Comparison of ENCODE assay signal across 1 cellular context in the genomic region with DNA sequence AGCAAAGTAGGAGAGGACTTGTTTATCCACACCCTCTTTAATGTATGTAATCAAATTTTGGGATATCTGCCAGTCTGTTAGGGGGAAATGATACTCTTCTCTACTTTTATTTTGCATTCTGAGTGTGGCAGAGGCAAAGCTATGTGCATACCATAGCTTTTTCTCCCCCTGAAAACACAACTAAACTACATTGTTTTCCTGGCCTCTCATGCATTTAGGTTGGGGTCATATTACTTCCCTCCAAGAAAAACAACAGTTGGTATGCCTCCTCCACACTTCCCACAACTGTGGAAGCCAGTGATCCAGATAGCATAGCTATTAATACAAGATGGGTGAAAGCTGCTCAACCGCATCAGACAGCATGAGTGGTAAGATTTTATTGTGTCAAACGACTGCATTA.
TF ChIP-seq lines count a peak whose summit lies in the region.

No MANE protein-coding gene starts in this region.

TF ChIP-seq in H1, 55 proteins besides CTCF, POLR2A, EP300 and RAD21:
- TF ChIP-seq GABPA (IDR thresholded peaks at IDR 0.05; ENCODE audit: borderline replicate concordance, insufficient read depth, low read length): no peak
- no peak for TF ChIP-seq FOSL1 (IDR thresholded peaks at IDR 0.05; ENCODE audit: insufficient read depth, low read depth, low read length)
- TF ChIP-seq SIRT6 (IDR thresholded peaks at IDR 0.05; ENCODE audit: low read length): no peak
- no peak for TF ChIP-seq HDAC2 (IDR thresholded peaks at IDR 0.05; ENCODE audit: borderline replicate concordance in 1 of 2, low read depth in 2 of 2, low read length in 2 of 2)
- TF ChIP-seq CBX8 (IDR thresholded peaks at IDR 0.05; ENCODE audit: borderline replicate concordance, low read depth, low read length): no peak
- TF ChIP-seq SP1 (IDR thresholded peaks at IDR 0.05; ENCODE audit: low read depth, low read length): no peak
- no peak for TF ChIP-seq JUND (IDR thresholded peaks at IDR 0.05; ENCODE audit: low read length)
- TF ChIP-seq CTBP2 (IDR thresholded peaks at IDR 0.05; ENCODE audit: borderline replicate concordance, insufficient read depth, insufficient read length, low read length): no peak
- no peak for TF ChIP-seq SRF (IDR thresholded peaks at IDR 0.05; ENCODE audit: low read depth, low read length)
- TF ChIP-seq MAFK (IDR thresholded peaks at IDR 0.05; ENCODE audit: low read depth, low read length): no peak
- no peak for TF ChIP-seq YY1 (IDR thresholded peaks at IDR 0.05; ENCODE audit: low read depth, low read length)
